ENCODE assay signal across 1 cellular context in the genomic region with DNA sequence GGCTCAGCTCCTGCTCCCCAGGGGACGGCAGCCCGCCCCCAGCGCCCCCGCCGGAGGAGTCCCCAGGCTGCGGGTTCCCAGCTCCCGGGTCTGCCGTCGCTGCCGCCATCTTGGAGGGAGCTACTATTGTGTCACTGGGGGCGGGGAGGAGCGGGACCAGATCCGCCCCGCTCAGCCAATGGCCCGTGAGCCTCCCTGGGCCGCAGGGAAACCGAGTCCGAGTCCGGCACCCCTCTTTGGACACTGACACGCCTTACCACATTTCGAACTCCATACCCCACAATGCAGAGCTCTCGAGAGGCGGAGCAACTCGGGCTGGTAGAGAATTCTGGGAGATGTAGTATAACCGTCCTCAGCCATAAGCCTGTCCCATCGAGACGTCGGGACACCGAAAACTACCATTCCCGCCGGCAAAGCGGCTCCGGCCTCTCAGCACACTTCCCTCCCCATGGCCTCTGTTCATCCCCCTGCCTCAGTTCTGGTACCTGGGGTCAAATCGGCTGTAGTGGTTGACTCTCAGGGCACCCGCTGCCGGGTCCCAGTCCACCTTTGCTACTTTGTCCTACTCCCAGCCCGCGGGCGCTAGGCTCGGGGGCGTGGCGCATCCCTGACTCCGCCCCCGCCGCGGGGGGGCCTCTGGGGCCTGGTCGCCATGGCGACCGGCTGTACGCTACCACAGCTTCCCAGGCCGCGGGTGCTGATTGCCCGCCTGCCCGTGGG.
TF ChIP-seq lines count a peak whose summit lies in the region.

A gene (minus strand): TSS at position 133 of the 720 bp plus-strand sequence. CDS start 24 bp downstream, at position 109.
A gene with protein sequence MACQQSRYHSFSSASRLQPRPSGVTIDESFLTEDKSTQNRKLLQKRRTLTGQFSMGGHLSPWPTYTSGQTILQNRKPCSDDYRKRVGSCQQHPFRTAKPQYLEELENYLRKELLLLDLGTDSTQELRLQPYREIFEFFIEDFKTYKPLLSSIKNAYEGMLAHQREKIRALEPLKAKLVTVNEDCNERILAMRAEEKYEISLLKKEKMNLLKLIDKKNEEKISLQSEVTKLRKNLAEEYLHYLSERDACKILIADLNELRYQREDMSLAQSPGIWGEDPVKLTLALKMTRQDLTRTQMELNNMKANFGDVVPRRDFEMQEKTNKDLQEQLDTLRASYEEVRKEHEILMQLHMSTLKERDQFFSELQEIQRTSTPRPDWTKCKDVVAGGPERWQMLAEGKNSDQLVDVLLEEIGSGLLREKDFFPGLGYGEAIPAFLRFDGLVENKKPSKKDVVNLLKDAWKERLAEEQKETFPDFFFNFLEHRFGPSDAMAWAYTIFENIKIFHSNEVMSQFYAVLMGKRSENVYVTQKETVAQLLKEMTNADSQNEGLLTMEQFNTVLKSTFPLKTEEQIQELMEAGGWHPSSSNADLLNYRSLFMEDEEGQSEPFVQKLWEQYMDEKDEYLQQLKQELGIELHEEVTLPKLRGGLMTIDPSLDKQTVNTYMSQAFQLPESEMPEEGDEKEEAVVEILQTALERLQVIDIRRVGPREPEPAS (plus strand): TSS at position 462 of the 720 bp plus-strand sequence. CDS start 261 bp downstream, outside the sequence.

TF ChIP-seq in HepG2, 621 proteins besides CTCF, POLR2A, EP300 and RAD21 (continued from another document and continues in another):
- TF ChIP-seq, protein P1, sequence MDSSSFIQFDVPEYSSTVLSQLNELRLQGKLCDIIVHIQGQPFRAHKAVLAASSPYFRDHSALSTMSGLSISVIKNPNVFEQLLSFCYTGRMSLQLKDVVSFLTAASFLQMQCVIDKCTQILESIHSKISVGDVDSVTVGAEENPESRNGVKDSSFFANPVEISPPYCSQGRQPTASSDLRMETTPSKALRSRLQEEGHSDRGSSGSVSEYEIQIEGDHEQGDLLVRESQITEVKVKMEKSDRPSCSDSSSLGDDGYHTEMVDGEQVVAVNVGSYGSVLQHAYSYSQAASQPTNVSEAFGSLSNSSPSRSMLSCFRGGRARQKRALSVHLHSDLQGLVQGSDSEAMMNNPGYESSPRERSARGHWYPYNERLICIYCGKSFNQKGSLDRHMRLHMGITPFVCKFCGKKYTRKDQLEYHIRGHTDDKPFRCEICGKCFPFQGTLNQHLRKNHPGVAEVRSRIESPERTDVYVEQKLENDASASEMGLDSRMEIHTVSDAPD (CRISPR knock-in tag; IDR thresholded peaks at IDR 0.05), result no peak
- TF ChIP-seq ARID2 (CRISPR knock-in tag; IDR thresholded peaks at IDR 0.05; ENCODE audit: borderline replicate concordance) (no peak), ZNF343 (CRISPR knock-in tag; IDR thresholded peaks at IDR 0.05) (no peak), ZNF235 (CRISPR knock-in tag; IDR thresholded peaks at IDR 0.05; ENCODE audit: borderline replicate concordance) (no peak), FOXK1 (CRISPR knock-in tag; IDR thresholded peaks at IDR 0.05; ENCODE audit: borderline replicate concordance, low read depth) (peak; percentile 52), BORCS8-MEF2B (CRISPR knock-in tag; IDR thresholded peaks at IDR 0.05) (no peak; the same call in none of the 2 replicates), ZNF337 (CRISPR knock-in tag; IDR thresholded peaks at IDR 0.05; ENCODE audit: borderline replicate concordance, low read depth) (0 out of 2 replicates have a peak, but pooled peaks have one; percentile 47), MXD4 (CRISPR knock-in tag; IDR thresholded peaks at IDR 0.05) (no peak; the same call in 1 of the 2 replicates), ZNF292 (CRISPR knock-in tag; IDR thresholded peaks at IDR 0.05; ENCODE audit: borderline replicate concordance, low read depth) (no peak), TBL1XR1 (IDR thresholded peaks at IDR 0.05; ENCODE audit: borderline replicate concordance, low read length, partially characterized antibody) (peak; percentile 55), RFX1 (IDR thresholded peaks at IDR 0.05) (peak; percentile 99), SNAI1 (CRISPR knock-in tag; IDR thresholded peaks at IDR 0.05; ENCODE audit: borderline replicate concordance) (no peak), ZNF263 (CRISPR knock-in tag; IDR thresholded peaks at IDR 0.05) (no peak), RFXAP (CRISPR knock-in tag; IDR thresholded peaks at IDR 0.05; ENCODE audit: borderline replicate concordance) (peak; percentile 35; the same call in 1 of the 2 replicates), ELF3 (CRISPR knock-in tag; IDR thresholded peaks at IDR 0.05) (peak; percentile 47), CAMTA2 (CRISPR knock-in tag; IDR thresholded peaks at IDR 0.05; ENCODE audit: borderline replicate concordance) (peak; percentile 44; the same call in 1 of the 2 replicates), ZNF101 (CRISPR knock-in tag; IDR thresholded peaks at IDR 0.05; ENCODE audit: borderline replicate concordance, low read depth) (no peak), ZNF354B (CRISPR knock-in tag; IDR thresholded peaks at IDR 0.05) (no peak), RFX5 (IDR thresholded peaks at IDR 0.05; ENCODE audit: low read depth, low read length) (no peak; the same call in 1 of the 2 replicates), TMF1 (CRISPR knock-in tag; IDR thresholded peaks at IDR 0.05; ENCODE audit: low read depth) (0 out of 2 replicates have a peak, but pooled peaks have one; percentile 16), ZFP37 (CRISPR knock-in tag; IDR thresholded peaks at IDR 0.05; ENCODE audit: borderline replicate concordance) (no peak; the same call in 1 of the 2 replicates), STAT5B (CRISPR knock-in tag; IDR thresholded peaks at IDR 0.05) (no peak), YY1 (IDR thresholded peaks at IDR 0.05; ENCODE audit: insufficient read depth, insufficient replicate concordance, low read depth, low read length) (peak; percentile 97), YEATS4 (CRISPR knock-in tag; IDR thresholded peaks at IDR 0.05; ENCODE audit: borderline replicate concordance) (peak; percentile 65; the same call in 1 of the 2 replicates), SAFB2 (CRISPR knock-in tag; IDR thresholded peaks at IDR 0.05; ENCODE audit: borderline replicate concordance, low read depth) (peak; percentile 44; the same call in 1 of the 2 replicates)
- TF ChIP-seq, protein P2, sequence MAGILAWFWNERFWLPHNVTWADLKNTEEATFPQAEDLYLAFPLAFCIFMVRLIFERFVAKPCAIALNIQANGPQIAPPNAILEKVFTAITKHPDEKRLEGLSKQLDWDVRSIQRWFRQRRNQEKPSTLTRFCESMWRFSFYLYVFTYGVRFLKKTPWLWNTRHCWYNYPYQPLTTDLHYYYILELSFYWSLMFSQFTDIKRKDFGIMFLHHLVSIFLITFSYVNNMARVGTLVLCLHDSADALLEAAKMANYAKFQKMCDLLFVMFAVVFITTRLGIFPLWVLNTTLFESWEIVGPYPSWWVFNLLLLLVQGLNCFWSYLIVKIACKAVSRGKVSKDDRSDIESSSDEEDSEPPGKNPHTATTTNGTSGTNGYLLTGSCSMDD (CRISPR knock-in tag; IDR thresholded peaks at IDR 0.05), result no peak
- TF ChIP-seq, protein P3, sequence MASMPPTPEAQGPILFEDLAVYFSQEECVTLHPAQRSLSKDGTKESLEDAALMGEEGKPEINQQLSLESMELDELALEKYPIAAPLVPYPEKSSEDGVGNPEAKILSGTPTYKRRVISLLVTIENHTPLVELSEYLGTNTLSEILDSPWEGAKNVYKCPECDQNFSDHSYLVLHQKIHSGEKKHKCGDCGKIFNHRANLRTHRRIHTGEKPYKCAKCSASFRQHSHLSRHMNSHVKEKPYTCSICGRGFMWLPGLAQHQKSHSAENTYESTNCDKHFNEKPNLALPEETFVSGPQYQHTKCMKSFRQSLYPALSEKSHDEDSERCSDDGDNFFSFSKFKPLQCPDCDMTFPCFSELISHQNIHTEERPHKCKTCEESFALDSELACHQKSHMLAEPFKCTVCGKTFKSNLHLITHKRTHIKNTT (CRISPR knock-in tag; IDR thresholded peaks at IDR 0.05), result peak; percentile 90
- TF ChIP-seq, protein P4, sequence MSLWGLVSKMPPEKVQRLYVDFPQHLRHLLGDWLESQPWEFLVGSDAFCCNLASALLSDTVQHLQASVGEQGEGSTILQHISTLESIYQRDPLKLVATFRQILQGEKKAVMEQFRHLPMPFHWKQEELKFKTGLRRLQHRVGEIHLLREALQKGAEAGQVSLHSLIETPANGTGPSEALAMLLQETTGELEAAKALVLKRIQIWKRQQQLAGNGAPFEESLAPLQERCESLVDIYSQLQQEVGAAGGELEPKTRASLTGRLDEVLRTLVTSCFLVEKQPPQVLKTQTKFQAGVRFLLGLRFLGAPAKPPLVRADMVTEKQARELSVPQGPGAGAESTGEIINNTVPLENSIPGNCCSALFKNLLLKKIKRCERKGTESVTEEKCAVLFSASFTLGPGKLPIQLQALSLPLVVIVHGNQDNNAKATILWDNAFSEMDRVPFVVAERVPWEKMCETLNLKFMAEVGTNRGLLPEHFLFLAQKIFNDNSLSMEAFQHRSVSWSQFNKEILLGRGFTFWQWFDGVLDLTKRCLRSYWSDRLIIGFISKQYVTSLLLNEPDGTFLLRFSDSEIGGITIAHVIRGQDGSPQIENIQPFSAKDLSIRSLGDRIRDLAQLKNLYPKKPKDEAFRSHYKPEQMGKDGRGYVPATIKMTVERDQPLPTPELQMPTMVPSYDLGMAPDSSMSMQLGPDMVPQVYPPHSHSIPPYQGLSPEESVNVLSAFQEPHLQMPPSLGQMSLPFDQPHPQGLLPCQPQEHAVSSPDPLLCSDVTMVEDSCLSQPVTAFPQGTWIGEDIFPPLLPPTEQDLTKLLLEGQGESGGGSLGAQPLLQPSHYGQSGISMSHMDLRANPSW (CRISPR knock-in tag; IDR thresholded peaks at IDR 0.05; ENCODE audit: borderline replicate concordance), result 0 out of 2 replicates have a peak, but pooled peaks have one; percentile 71
- TF ChIP-seq, protein P5, sequence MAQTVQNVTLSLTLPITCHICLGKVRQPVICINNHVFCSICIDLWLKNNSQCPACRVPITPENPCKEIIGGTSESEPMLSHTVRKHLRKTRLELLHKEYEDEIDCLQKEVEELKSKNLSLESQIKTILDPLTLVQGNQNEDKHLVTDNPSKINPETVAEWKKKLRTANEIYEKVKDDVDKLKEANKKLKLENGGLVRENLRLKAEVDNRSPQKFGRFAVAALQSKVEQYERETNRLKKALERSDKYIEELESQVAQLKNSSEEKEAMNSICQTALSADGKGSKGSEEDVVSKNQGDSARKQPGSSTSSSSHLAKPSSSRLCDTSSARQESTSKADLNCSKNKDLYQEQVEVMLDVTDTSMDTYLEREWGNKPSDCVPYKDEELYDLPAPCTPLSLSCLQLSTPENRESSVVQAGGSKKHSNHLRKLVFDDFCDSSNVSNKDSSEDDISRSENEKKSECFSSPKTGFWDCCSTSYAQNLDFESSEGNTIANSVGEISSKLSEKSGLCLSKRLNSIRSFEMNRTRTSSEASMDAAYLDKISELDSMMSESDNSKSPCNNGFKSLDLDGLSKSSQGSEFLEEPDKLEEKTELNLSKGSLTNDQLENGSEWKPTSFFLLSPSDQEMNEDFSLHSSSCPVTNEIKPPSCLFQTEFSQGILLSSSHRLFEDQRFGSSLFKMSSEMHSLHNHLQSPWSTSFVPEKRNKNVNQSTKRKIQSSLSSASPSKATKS (CRISPR knock-in tag; IDR thresholded peaks at IDR 0.05), result no peak
- TF ChIP-seq, protein P6, sequence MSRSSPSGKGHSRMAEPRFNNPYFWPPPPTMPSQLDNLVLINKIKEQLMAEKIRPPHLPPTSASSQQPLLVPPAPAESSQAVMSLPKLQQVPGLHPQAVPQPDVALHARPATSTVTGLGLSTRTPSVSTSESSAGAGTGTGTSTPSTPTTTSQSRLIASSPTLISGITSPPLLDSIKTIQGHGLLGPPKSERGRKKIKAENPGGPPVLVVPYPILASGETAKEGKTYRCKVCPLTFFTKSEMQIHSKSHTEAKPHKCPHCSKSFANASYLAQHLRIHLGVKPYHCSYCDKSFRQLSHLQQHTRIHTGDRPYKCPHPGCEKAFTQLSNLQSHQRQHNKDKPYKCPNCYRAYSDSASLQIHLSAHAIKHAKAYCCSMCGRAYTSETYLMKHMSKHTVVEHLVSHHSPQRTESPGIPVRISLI (CRISPR knock-in tag; IDR thresholded peaks at IDR 0.05; ENCODE audit: borderline replicate concordance), result no peak
- TF ChIP-seq, protein P7, sequence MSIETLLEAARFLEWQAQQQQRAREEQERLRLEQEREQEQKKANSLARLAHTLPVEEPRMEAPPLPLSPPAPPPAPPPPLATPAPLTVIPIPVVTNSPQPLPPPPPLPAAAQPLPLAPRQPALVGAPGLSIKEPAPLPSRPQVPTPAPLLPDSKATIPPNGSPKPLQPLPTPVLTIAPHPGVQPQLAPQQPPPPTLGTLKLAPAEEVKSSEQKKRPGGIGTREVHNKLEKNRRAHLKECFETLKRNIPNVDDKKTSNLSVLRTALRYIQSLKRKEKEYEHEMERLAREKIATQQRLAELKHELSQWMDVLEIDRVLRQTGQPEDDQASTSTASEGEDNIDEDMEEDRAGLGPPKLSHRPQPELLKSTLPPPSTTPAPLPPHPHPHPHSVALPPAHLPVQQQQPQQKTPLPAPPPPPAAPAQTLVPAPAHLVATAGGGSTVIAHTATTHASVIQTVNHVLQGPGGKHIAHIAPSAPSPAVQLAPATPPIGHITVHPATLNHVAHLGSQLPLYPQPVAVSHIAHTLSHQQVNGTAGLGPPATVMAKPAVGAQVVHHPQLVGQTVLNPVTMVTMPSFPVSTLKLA (IDR thresholded peaks at IDR 0.05), result peak; percentile 32
- TF ChIP-seq, protein P8, sequence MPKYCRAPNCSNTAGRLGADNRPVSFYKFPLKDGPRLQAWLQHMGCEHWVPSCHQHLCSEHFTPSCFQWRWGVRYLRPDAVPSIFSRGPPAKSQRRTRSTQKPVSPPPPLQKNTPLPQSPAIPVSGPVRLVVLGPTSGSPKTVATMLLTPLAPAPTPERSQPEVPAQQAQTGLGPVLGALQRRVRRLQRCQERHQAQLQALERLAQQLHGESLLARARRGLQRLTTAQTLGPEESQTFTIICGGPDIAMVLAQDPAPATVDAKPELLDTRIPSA (CRISPR knock-in tag; IDR thresholded peaks at IDR 0.05; ENCODE audit: borderline replicate concordance), result no peak
- TF ChIP-seq, protein P9, sequence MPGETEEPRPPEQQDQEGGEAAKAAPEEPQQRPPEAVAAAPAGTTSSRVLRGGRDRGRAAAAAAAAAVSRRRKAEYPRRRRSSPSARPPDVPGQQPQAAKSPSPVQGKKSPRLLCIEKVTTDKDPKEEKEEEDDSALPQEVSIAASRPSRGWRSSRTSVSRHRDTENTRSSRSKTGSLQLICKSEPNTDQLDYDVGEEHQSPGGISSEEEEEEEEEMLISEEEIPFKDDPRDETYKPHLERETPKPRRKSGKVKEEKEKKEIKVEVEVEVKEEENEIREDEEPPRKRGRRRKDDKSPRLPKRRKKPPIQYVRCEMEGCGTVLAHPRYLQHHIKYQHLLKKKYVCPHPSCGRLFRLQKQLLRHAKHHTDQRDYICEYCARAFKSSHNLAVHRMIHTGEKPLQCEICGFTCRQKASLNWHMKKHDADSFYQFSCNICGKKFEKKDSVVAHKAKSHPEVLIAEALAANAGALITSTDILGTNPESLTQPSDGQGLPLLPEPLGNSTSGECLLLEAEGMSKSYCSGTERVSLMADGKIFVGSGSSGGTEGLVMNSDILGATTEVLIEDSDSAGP (CRISPR knock-in tag; IDR thresholded peaks at IDR 0.05; ENCODE audit: borderline replicate concordance), result peak; percentile 77
- TF ChIP-seq, protein P10, sequence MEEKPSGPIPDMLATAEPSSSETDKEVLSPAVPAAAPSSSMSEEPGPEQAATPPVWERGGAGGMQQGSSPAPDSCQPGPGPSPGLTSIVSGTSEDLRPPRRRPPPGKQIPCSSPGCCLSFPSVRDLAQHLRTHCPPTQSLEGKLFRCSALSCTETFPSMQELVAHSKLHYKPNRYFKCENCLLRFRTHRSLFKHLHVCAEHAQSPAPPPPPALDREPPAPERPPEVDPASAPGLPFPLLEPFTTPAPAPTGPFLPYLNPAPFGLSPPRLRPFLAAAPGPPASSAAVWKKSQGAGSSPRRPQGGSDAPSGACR (CRISPR knock-in tag; IDR thresholded peaks at IDR 0.05), result peak; percentile 68; the same call in 1 of the 2 replicates
- TF ChIP-seq, protein P11, sequence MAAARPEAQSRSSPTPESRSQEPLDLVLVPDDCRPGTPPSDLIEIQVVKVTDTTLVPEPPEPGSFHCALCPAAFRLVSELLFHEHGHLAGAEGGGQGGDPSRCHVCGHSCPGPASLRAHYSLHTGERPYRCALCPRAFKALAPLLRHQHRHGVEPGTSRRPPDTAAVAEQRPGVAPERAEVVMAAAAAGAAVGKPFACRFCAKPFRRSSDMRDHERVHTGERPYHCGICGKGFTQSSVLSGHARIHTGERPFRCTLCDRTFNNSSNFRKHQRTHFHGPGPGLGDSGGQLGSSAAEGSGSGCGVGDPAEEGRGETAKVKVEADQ (CRISPR knock-in tag; IDR thresholded peaks at IDR 0.05; ENCODE audit: borderline replicate concordance), result peak; percentile 76; the same call in 1 of the 2 replicates
